Comparison of ENCODE assay signal across 8 cellular contexts in the genomic region with DNA sequence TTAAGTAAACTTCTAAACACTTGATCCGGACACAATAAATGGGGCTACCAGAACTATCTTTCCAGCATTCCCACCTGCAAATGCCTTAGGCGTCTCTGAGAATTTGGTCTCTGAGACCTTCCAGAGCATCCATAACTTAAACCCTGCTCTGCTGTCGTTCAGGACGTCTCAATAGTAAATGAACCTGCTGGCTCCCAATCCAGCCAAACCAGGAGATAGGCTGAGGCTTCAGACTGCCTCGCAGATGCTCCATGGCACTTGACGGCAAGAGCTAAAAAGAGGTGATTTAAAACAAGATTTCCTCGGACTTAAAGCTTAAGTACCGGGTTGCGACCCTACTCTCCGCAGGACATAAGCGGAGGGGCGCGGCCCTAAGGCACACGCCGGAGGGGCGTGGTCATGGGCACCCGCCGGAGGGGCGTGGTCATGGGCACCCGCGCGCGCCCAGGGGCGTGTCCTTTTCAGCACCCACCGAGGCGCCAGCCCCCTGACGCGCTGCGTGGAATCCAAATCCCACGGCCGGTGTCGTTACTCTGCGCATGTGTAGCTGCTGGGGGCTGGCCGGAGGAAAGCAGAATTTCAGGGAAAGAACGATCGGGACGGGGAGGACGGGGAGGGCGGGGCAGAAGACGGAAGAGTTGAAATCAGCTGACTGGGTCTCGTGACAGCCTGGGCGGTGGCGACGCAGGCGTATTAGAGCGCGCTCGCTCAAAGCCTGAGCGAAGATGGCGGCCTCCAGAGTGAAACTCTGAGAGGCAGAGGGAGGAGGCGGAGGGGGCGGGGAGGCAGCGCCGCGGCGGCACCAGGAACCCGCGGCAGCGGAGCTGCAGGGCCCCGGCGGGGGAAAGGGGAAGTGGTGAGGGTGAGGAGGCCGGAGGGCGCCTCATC. TPM values are rescaled to one million over a fixed set of nuclear protein-coding genes. Genes with fewer than 3 reads are reported as not detected.
DNase-seq lines count a peak whose midpoint lies in the region; ATAC-seq and TF ChIP-seq lines count a peak whose summit lies in the region.

A gene with protein sequence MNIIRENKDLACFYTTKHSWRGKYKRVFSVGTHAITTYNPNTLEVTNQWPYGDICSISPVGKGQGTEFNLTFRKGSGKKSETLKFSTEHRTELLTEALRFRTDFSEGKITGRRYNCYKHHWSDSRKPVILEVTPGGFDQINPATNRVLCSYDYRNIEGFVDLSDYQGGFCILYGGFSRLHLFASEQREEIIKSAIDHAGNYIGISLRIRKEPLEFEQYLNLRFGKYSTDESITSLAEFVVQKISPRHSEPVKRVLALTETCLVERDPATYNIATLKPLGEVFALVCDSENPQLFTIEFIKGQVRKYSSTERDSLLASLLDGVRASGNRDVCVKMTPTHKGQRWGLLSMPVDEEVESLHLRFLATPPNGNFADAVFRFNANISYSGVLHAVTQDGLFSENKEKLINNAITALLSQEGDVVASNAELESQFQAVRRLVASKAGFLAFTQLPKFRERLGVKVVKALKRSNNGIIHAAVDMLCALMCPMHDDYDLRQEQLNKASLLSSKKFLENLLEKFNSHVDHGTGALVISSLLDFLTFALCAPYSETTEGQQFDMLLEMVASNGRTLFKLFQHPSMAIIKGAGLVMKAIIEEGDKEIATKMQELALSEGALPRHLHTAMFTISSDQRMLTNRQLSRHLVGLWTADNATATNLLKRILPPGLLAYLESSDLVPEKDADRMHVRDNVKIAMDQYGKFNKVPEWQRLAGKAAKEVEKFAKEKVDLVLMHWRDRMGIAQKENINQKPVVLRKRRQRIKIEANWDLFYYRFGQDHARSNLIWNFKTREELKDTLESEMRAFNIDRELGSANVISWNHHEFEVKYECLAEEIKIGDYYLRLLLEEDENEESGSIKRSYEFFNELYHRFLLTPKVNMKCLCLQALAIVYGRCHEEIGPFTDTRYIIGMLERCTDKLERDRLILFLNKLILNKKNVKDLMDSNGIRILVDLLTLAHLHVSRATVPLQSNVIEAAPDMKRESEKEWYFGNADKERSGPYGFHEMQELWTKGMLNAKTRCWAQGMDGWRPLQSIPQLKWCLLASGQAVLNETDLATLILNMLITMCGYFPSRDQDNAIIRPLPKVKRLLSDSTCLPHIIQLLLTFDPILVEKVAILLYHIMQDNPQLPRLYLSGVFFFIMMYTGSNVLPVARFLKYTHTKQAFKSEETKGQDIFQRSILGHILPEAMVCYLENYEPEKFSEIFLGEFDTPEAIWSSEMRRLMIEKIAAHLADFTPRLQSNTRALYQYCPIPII (N-terminal part only) (plus strand): TSS at position 696 of the 888 bp plus-strand sequence. CDS start 17,049 bp downstream, outside the sequence.

- CTCF ChIA-PET in AG04450 (lab: Charles Lee): interaction anchor here (1.3 to 1.8 kb wide), 3 partner anchors 16 to 75 kb away, joined by 3 to 6 read pairs (median 4); no protein-coding TSS in a partner anchor
- CTCF ChIA-PET in mammary epithelial cell (lab: Charles Lee; ENCODE audit: low non-redundant PET): no interaction called here

- H3K27me3 ChIP-seq in AG04450 (ENCODE audit: control insufficient read depth, insufficient read depth, low read length) (no peaks in the 10 kb centered on the region), WERI-Rb-1 (ENCODE audit: insufficient read depth, low read depth, severe bottlenecking) (no peaks in the 10 kb centered on the region), mammary epithelial cell (ENCODE audit: insufficient read depth, low read length) (no peaks in the 10 kb centered on the region)

- peak; percentile 90 for DNase-seq in AG04450 (ENCODE audit: low read depth, low spot score)
- DNase-seq in NCI-H2196 treated with DMSO at 0.1 percent for 48 hours (lab: John Stamatoyannopoulos, UW; ENCODE audit: unreplicated experiment): peak; percentile 96
- DNase-seq in WERI-Rb-1: peak; percentile 96
- DNase-seq in mammary epithelial cell: peak; percentile 90
- peak; percentile 91 for DNase-seq in iPS-NIHi11 (ENCODE audit: low spot score)

- intact Hi-C loops in mammary epithelial cell (cut with micrococcal nuclease): no loop called here

- no peaks in the 10 kb centered on the region; the same call in 1 of the 2 replicates for H3K9me3 ChIP-seq in AG04450 (ENCODE audit: control insufficient read depth, insufficient read depth, low read length)
- no peaks in the 10 kb centered on the region for H3K9me3 ChIP-seq in WERI-Rb-1 (ENCODE audit: severe bottlenecking)
- H3K9me3 ChIP-seq in mammary epithelial cell (replicated peaks; ENCODE audit: insufficient read depth, low read length): no peaks in the 10 kb centered on the region

- BruUV-seq in mammary epithelial cell (replicated peaks; lab: Mats Ljungman, UMichigan): no TSS peak

- H3K27ac ChIP-seq in AG04450 (ENCODE audit: low read depth, low read length): peak within 1 kb of the TSS; percentile 89
- peak within 1 kb of the TSS; percentile 94 for H3K27ac ChIP-seq in WERI-Rb-1
- peak within 1 kb of the TSS; percentile 88 for H3K27ac ChIP-seq in mammary epithelial cell (ENCODE audit: insufficient read depth, low read depth, low read length)
- H3K27ac ChIP-seq in skin epidermis: peak within 1 kb of the TSS; percentile 89 to 98 (median 94)

- ATAC-seq in GM18907 (IDR thresholded peaks at IDR 0.05; ENCODE audit: unreplicated experiment): peak; percentile 91
- peak; percentile 89 for ATAC-seq in HG03139 (IDR thresholded peaks at IDR 0.05; ENCODE audit: unreplicated experiment)

- peak within 1 kb of the TSS; percentile 100 for H2AFZ ChIP-seq in mammary epithelial cell (ENCODE audit: low read depth, low read length)

- dilution Hi-C loops in mammary epithelial cell (cut with HindIII; ENCODE audit: low sequenced_read_pairs): no loop called here

- H3K4me3 ChIP-seq in AG04450 (ENCODE audit: low read depth, low read length) (peak within 1 kb of the TSS; percentile 99), WERI-Rb-1 (ENCODE audit: low read depth, low read length) (peak within 1 kb of the TSS; percentile 79), mammary epithelial cell (replicated peaks in 1 of 3; ENCODE audit: insufficient read depth in 1 of 3, low read depth in 2 of 3, low read length in 3 of 3) (peak within 1 kb of the TSS; percentile 95 to 98 (median 97)), skin epidermis (peak within 1 kb of the TSS; percentile 77 to 99 (median 96))

- POLR2A ChIA-PET in AG04450 (lab: Yijun Ruan, JAX): interaction anchor here (0.6 to 1.7 kb wide), 10 partner anchors 10 to 516 kb away, joined by 3 to 6 read pairs (median 3); no protein-coding TSS in a partner anchor

- H3K9ac ChIP-seq in mammary epithelial cell (ENCODE audit: insufficient read depth, low read length): peak within 1 kb of the TSS; percentile 93

- H3K4me1 ChIP-seq in mammary epithelial cell (ENCODE audit: insufficient read depth, low read length): peaks cover 12% of the 10 kb centered on the region

- H3K4me2 ChIP-seq in mammary epithelial cell (ENCODE audit: insufficient read depth, low read depth, low read length): peak within 1 kb of the TSS; percentile 93

- H3K36me3 ChIP-seq in WERI-Rb-1 (peaks cover 9% of the 10 kb centered on the region), mammary epithelial cell (ENCODE audit: insufficient read depth, low read length) (no peaks in the 10 kb centered on the region)

- in situ Hi-C loops in mammary epithelial cell (cut with MboI; ENCODE audit: low sequenced_read_pairs in 2 of 2): no loop called here

- no peaks in the 10 kb centered on the region for H4K20me1 ChIP-seq in mammary epithelial cell (ENCODE audit: insufficient read depth, low read length)

- no peak for TF ChIP-seq CTCF in AG04450 (IDR thresholded peaks at IDR 0.05; ENCODE audit: low read depth, low read length)
- TF ChIP-seq CTCF in WERI-Rb-1 (IDR thresholded peaks at IDR 0.05; ENCODE audit: low read depth, low read length): no peak
- no peak for TF ChIP-seq CTCF in mammary epithelial cell (conservative IDR thresholded peaks at IDR 0.05 in 1 of 2, IDR thresholded peaks at IDR 0.05 in 1 of 2; ENCODE audit: extremely low read depth in 1 of 2, insufficient read depth in 1 of 2, low read depth in 1 of 2, low read length in 2 of 2)

- WGBS in mammary epithelial cell (ENCODE audit: low coverage, missing lambda C conversion rate): 3% methylated on average over 21 of the region's 63 CpGs

- peaks cover 42% of the 10 kb centered on the region for H3K79me2 ChIP-seq in mammary epithelial cell (ENCODE audit: insufficient read depth, low read length)

RNA-seq across cellular contexts. Expression of the gene that starts here (rescaled TPM):
- 37.5 and 50.5 TPM in 2 replicates for polyA plus RNA-seq in AG04450 (2011; rRNA removed)
- polyA minus RNA-seq in AG04450 (2011; rRNA and poly(A)+ RNA removed): 49.0 and 86.8 TPM in 2 replicates
- 10 to 100 TPM; 38.0 to 43.8 TPM for total RNA-seq in mammary epithelial cell
- 15.2 TPM for polyA plus RNA-seq in mammary epithelial cell
- polyA minus RNA-seq in mammary epithelial cell: 31.1 TPM

Comparison
In these comparisons a context has a peak if more than half of its experiments do, and no peak if none do; other contexts are left out.
1. Peak in every context shown above with its lines: DNase-seq, ATAC-seq, H3K4me3 ChIP-seq and H3K27ac ChIP-seq.